Comparison of ENCODE assay signal across 20 cellular contexts in the genomic region with DNA sequence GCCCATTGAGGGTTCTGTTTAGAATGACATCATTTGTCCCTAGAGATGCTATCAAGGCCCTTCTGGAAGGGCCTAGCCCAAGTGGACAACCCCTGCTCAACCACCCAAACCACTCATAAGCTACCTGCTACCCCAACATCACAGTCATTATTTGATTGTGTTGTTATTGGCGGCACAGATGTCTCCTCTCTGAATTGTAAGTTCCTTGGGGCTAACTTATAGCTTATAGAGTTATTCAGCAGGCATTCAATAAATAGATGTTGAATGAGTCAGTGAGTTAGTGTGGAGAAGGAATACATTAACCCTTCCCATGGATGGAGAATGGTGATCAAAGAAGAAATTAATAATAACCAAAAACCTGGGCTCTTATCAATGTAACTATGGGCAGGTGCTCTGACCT.
"Had no signal": no experiment of that assay in that cellular context is flagged by ENCODE, and none has a peak within 500 bp of the region (broad histone marks: within the 10 kb centered on the region; RNA-seq: fewer than 3 reads in every experiment).

No MANE protein-coding gene starts in this region.

- ATAC-seq: effector memory CD8-positive, alpha-beta T cell; left lung; right cardiac atrium; stimulated activated naive CD8-positive, alpha-beta T cell treated with anti-CD3 and anti-CD28 coated beads, Interleukin-15, amount 100 ng/mL, for 72 hours had no signal

- H3K4me1 Mint-ChIP-seq: activated naive CD4-positive, alpha-beta T cell treated with anti-CD3 and anti-CD28 coated beads, Interleukin-2, amount 50 U/mL, for 24 hours; stimulated activated naive CD8-positive, alpha-beta T cell treated with anti-CD3 and anti-CD28 coated beads, Interleukin-15, amount 100 ng/mL, for 72 hours had no signal

- H3K4me3 ChIP-seq: ascending aorta, cardiac muscle cell, left lung, prostate gland, suprapubic skin, vagina had no signal

- H3K27ac ChIP-seq: ascending aorta, cardiac muscle cell, left lung, prostate gland, suprapubic skin, vagina had no signal

- H3K9me3 Mint-ChIP-seq: activated naive CD4-positive, alpha-beta T cell treated with anti-CD3 and anti-CD28 coated beads, Interleukin-2, amount 50 U/mL, for 24 hours; effector memory CD8-positive, alpha-beta T cell; naive B cell; stimulated activated naive CD8-positive, alpha-beta T cell treated with anti-CD3 and anti-CD28 coated beads, Interleukin-15, amount 100 ng/mL, for 72 hours; T-helper 1 cell treated with Interleukin-12 subunit alpha and Interleukin-12 subunit beta and Interleukin-4 antibody, amounts not matched to agents 30 μg/mL and 1 μg/mL, for 36 hours had no signal

- H3K27ac Mint-ChIP-seq: activated naive CD4-positive, alpha-beta T cell treated with anti-CD3 and anti-CD28 coated beads, Interleukin-2, amount 50 U/mL, for 24 hours; effector memory CD8-positive, alpha-beta T cell; naive B cell; T-helper 1 cell treated with Interleukin-12 subunit alpha and Interleukin-12 subunit beta and Interleukin-4 antibody, amounts not matched to agents 30 μg/mL and 1 μg/mL, for 36 hours had no signal

- H3K27me3 Mint-ChIP-seq: activated naive CD4-positive, alpha-beta T cell treated with anti-CD3 and anti-CD28 coated beads, Interleukin-2, amount 50 U/mL, for 24 hours had no signal

- H3K4me3 Mint-ChIP-seq: activated naive CD4-positive, alpha-beta T cell treated with anti-CD3 and anti-CD28 coated beads, Interleukin-2, amount 50 U/mL, for 24 hours; effector memory CD8-positive, alpha-beta T cell; naive B cell; neural crest cell; stimulated activated naive CD8-positive, alpha-beta T cell treated with anti-CD3 and anti-CD28 coated beads, Interleukin-15, amount 100 ng/mL, for 72 hours; T-helper 1 cell treated with Interleukin-12 subunit alpha and Interleukin-12 subunit beta and Interleukin-4 antibody, amounts not matched to agents 30 μg/mL and 1 μg/mL, for 36 hours had no signal

- H3K9me3 ChIP-seq: ascending aorta, left lung, prostate gland, suprapubic skin, vagina had no signal

- H3K36me3 Mint-ChIP-seq: activated naive CD4-positive, alpha-beta T cell treated with anti-CD3 and anti-CD28 coated beads, Interleukin-2, amount 50 U/mL, for 24 hours; naive B cell had no signal

- DNase-seq: activated CD4-positive, CD25-positive, alpha-beta regulatory T cell treated with anti-CD3 and anti-CD28 coated beads, Interleukin-2, amount 50 U/mL, for 72 hours; activated CD8-positive, alpha-beta memory T cell treated with anti-CD3 and anti-CD28 coated beads for 24 hours; activated CD8-positive, alpha-beta memory T cell treated with anti-CD3 and anti-CD28 coated beads, Interleukin-2, amount 50 U/mL, for 48 hours; activated gamma-delta T cell; effector memory CD8-positive, alpha-beta T cell; kidney; left lung; naive B cell; right cardiac atrium; small intestine; stimulated activated CD4-positive, alpha-beta T cell treated with anti-CD3 and anti-CD28 coated beads, Interleukin-4, amount 100 ng/mL, for 1 hour; stimulated activated naive CD8-positive, alpha-beta T cell treated with anti-CD3 and anti-CD28 coated beads, Interleukin-15, amount 100 ng/mL, for 72 hours had no signal

- FAIRE-seq: kidney, small intestine had no signal

- H3K27me3 ChIP-seq: ascending aorta, cardiac muscle cell, left lung, vagina had no signal

- H3K36me3 ChIP-seq: ascending aorta, cardiac muscle cell, left lung, prostate gland, suprapubic skin, vagina had no signal

- H3K4me1 ChIP-seq: ascending aorta, prostate gland, vagina had no signal
